Comparison of ENCODE assay signal across 1 cellular context in genomic region chr3:167380004-167380689, GRCh38.
TF ChIP-seq lines count a peak whose summit lies in the region.

Gene ZBBX, minus strand, starts transcription at chr3:167380297. Its CDS starts 7,396 bp downstream, at chr3:167372901.

TF ChIP-seq in HepG2, 621 proteins besides CTCF, POLR2A, EP300 and RAD21 (continued from another document and continues in another):
- TF ChIP-seq HOMEZ (CRISPR knock-in tag; IDR thresholded peaks at IDR 0.05; ENCODE audit: low read depth) (0 out of 2 replicates have a peak, but pooled peaks have one; percentile 41), FOXA3 (CRISPR knock-in tag; IDR thresholded peaks at IDR 0.05) (no peak), PAXIP1 (CRISPR knock-in tag; conservative IDR thresholded peaks at IDR 0.05) (no peak), HMGXB4 (CRISPR knock-in tag; IDR thresholded peaks at IDR 0.05; ENCODE audit: borderline replicate concordance in 1 of 2, low read depth in 1 of 2) (peak in 1 of 2 experiments; percentile 58; a peak in 1 of 4 replicates), RXRB (CRISPR knock-in tag; IDR thresholded peaks at IDR 0.05; ENCODE audit: borderline replicate concordance) (no peak), MEIS1 (CRISPR knock-in tag; IDR thresholded peaks at IDR 0.05; ENCODE audit: borderline replicate concordance) (no peak), U2AF2 (IDR thresholded peaks at IDR 0.05; ENCODE audit: low read depth, low read length) (peak; percentile 98), KDM5A (IDR thresholded peaks at IDR 0.05; ENCODE audit: borderline replicate concordance, low read length) (no peak), POLR2AphosphoS5 (IDR thresholded peaks at IDR 0.05; ENCODE audit: low read depth, low read length) (no peak), RFX1 (IDR thresholded peaks at IDR 0.05) (peak; percentile 96), ZNF691 (CRISPR knock-in tag; IDR thresholded peaks at IDR 0.05; ENCODE audit: borderline replicate concordance, low read depth) (no peak), ZFY (CRISPR knock-in tag; IDR thresholded peaks at IDR 0.05) (no peak), FUBP1 (CRISPR knock-in tag; IDR thresholded peaks at IDR 0.05; ENCODE audit: borderline replicate concordance) (no peak), SP4 (CRISPR knock-in tag; IDR thresholded peaks at IDR 0.05) (no peak), MED13 (CRISPR knock-in tag; IDR thresholded peaks at IDR 0.05) (no peak), ZC3H4 (CRISPR knock-in tag; IDR thresholded peaks at IDR 0.05; ENCODE audit: borderline replicate concordance) (no peak), SIX1 (CRISPR knock-in tag; IDR thresholded peaks at IDR 0.05; ENCODE audit: borderline replicate concordance) (no peak), FOXP1 (IDR thresholded peaks at IDR 0.05) (no peak), FOXP1 (CRISPR knock-in tag; IDR thresholded peaks at IDR 0.05) (no peak), TBX3 (IDR thresholded peaks at IDR 0.05; ENCODE audit: borderline replicate concordance) (no peak), ZBTB34 (CRISPR knock-in tag; IDR thresholded peaks at IDR 0.05) (no peak), THYN1 (CRISPR knock-in tag; IDR thresholded peaks at IDR 0.05; ENCODE audit: borderline replicate concordance, low read depth) (no peak), ZHX2 (IDR thresholded peaks at IDR 0.05; ENCODE audit: low read depth) (no peak), ZHX2 (CRISPR knock-in tag; IDR thresholded peaks at IDR 0.05; ENCODE audit: borderline replicate concordance) (no peak), YY1 (IDR thresholded peaks at IDR 0.05; ENCODE audit: insufficient read depth, insufficient replicate concordance, low read depth, low read length) (no peak), PAWR (CRISPR knock-in tag; IDR thresholded peaks at IDR 0.05; ENCODE audit: borderline replicate concordance) (no peak), ZBTB33 (CRISPR knock-in tag; IDR thresholded peaks at IDR 0.05) (peak; percentile 55), ETS1 (CRISPR knock-in tag; IDR thresholded peaks at IDR 0.05) (no peak), LBX2 (CRISPR knock-in tag; IDR thresholded peaks at IDR 0.05; ENCODE audit: borderline replicate concordance) (no peak), KLF11 (CRISPR knock-in tag; IDR thresholded peaks at IDR 0.05) (no peak), PLSCR1 (CRISPR knock-in tag; IDR thresholded peaks at IDR 0.05; ENCODE audit: borderline replicate concordance) (no peak), RBFOX2 (IDR thresholded peaks at IDR 0.05; ENCODE audit: low read depth, low read length) (no peak), ZNF34 (CRISPR knock-in tag; IDR thresholded peaks at IDR 0.05; ENCODE audit: borderline replicate concordance) (no peak), TCF7L2 (IDR thresholded peaks at IDR 0.05; ENCODE audit: low read depth, low read length) (no peak), TAF1 (CRISPR knock-in tag; IDR thresholded peaks at IDR 0.05) (no peak), ZNF253 (CRISPR knock-in tag; IDR thresholded peaks at IDR 0.05; ENCODE audit: borderline replicate concordance) (no peak)
